8 cellular contexts compared by ENCODE assay signal in genomic region chr2:131802351-131802836, GRCh38.
DNase-seq lines count a peak whose midpoint lies in the region; ATAC-seq and TF ChIP-seq lines count a peak whose summit lies in the region.
"Not testable (repeated sequence)": the region's sequence is repeated elsewhere in the genome, so short reads cannot be mapped to it uniquely, and the experiment has no call there.

No MANE protein-coding gene starts in this region.

- TF ChIP-seq EP300 in transverse colon (IDR thresholded peaks at IDR 0.05; ENCODE audit: low read depth), result not testable (repeated sequence)

- not testable (repeated sequence) for H3K27me3 Mint-ChIP-seq in endothelial cell (ENCODE audit: unreplicated experiment)

- not testable (repeated sequence) for H3K9me3 Mint-ChIP-seq in endothelial cell (ENCODE audit: unreplicated experiment)

- H3K27me3 ChIP-seq in SJSA1 (replicated peaks); gastrocnemius medialis; transverse colon: not testable (repeated sequence)

- not testable (repeated sequence) for TF ChIP-seq POLR2A in gastrocnemius medialis (IDR thresholded peaks at IDR 0.05); transverse colon (IDR thresholded peaks at IDR 0.05)

- H3K9ac ChIP-seq in ES-I3 (ENCODE audit: low read depth, low read length), result peak overlapping the region; percentile 56

- not testable (repeated sequence) for H3K4me1 Mint-ChIP-seq in endothelial cell (ENCODE audit: unreplicated experiment)

- DNase-seq in HuH-7.5 (ENCODE audit: low spot score) (peak; percentile 25), SJSA1 (ENCODE audit: low read depth in 1 of 2, low spot score in 2 of 2) (peak in 1 of 2 experiments; percentile 12), endothelial cell (ENCODE audit: low spot score) (peak; percentile 65), left kidney (ENCODE audit: low read depth, low spot score) (peak; percentile 65), transverse colon (peak; percentile 32)
- peak; percentile 10 for DNase-seq in activated effector memory CD4-positive, alpha-beta T cell treated with Interleukin-2 at 50 U/mL for 16 hours
- not testable (repeated sequence) for DNase-seq in gastrocnemius medialis

- ATAC-seq in gastrocnemius medialis, result not testable (repeated sequence)

- peak overlapping the region; percentile 19 for H3K4me3 ChIP-seq in SJSA1
- peak overlapping the region; percentile 31 to 43 (median 34) for H3K4me3 ChIP-seq in gastrocnemius medialis
- H3K4me3 ChIP-seq in transverse colon, result peak overlapping the region in 3 of 4 donors; percentile 21 to 48 (median 38)

- WGBS in transverse colon (ENCODE audit: low coverage in 1 of 2), 2 donors, result 22% methylated on average over 24 of the region's 34 CpGs; no CpG with 5 or more reads in 1 of the 2 donors

- H3K4me1 ChIP-seq in ES-I3 (ENCODE audit: insufficient read depth, low read length); SJSA1 (replicated peaks); gastrocnemius medialis: not testable (repeated sequence)
- peaks cover 5 to 15% (median 13%) of the 10 kb centered on the region in 4 donors for H3K4me1 ChIP-seq in transverse colon

- not testable (repeated sequence) for H3K9me3 ChIP-seq in ES-I3 (ENCODE audit: control insufficient read depth, insufficient read depth, low read length); SJSA1 (replicated peaks); gastrocnemius medialis; transverse colon

- TF ChIP-seq CTCF in endothelial cell (IDR thresholded peaks at IDR 0.05; ENCODE audit: unreplicated experiment); gastrocnemius medialis (IDR thresholded peaks at IDR 0.05 in 4 of 5, conservative IDR thresholded peaks at IDR 0.05 in 1 of 5): not testable (repeated sequence)
- peak in 1 of 5 experiments; percentile 3 for TF ChIP-seq CTCF in transverse colon (IDR thresholded peaks at IDR 0.05)

- intact Hi-C loops in gastrocnemius medialis (cut with DNase I; ENCODE audit: low total_unique reads); transverse colon (cut with DNase I; ENCODE audit: low total_unique reads): not testable (repeated sequence)

- in situ Hi-C loops in gastrocnemius medialis (cut with MboI; ENCODE audit: low sequenced_read_pairs in 4 of 4); transverse colon (cut with MboI; ENCODE audit: low pct_ligation_motif_present in 1 of 4, low pct_unique_long_range_greater_than_20kb in 1 of 4, low sequenced_read_pairs in 3 of 4): not testable (repeated sequence)

- not testable (repeated sequence) for H3K36me3 Mint-ChIP-seq in endothelial cell (ENCODE audit: low read depth, unreplicated experiment)

- H3K27ac Mint-ChIP-seq in endothelial cell (ENCODE audit: unreplicated experiment), result not testable (repeated sequence)

- H3K36me3 ChIP-seq in ES-I3 (ENCODE audit: insufficient read depth, low read length); SJSA1; gastrocnemius medialis; transverse colon: not testable (repeated sequence)

- not testable (repeated sequence) for H3K27ac ChIP-seq in SJSA1, gastrocnemius medialis, transverse colon

- peak overlapping the region; percentile 88 for H3K4me3 Mint-ChIP-seq in endothelial cell (ENCODE audit: unreplicated experiment)
